Comparison of ENCODE assay signal across 12 cellular contexts in genomic region chr1:88774151-88774556, GRCh38.
DNase-seq lines count a peak whose midpoint lies in the region; ATAC-seq, FAIRE-seq and TF ChIP-seq lines count a peak whose summit lies in the region.
"Had no signal": no experiment of that assay in that cellular context is flagged by ENCODE, and none has a peak within 500 bp of the region (broad histone marks: within the 10 kb centered on the region; RNA-seq: fewer than 3 reads in every experiment).

No MANE protein-coding gene starts in this region.

- H3K36me3 Mint-ChIP-seq in activated T-helper 17 cell treated with anti-CD3 and anti-CD28 coated beads, Interleukin-2, amount 50 U/mL, for 72 hours (ENCODE audit: low read depth) = peaks cover 92% of the 10 kb centered on the region

- H3K4me1 ChIP-seq in keratinocyte (ENCODE audit: control insufficient read depth, extremely low read depth, insufficient read depth, low read length) = peaks cover 25% of the 10 kb centered on the region

- H3K36me3 ChIP-seq in keratinocyte (ENCODE audit: control insufficient read depth in 2 of 2, extremely low read depth in 1 of 2, insufficient read depth in 2 of 2, low read length in 2 of 2) = peaks cover 2 to 5% of the 10 kb centered on the region in 2 experiments

- FAIRE-seq in keratinocyte (lab: Jason Lieb, UNC) (peak; percentile 97), urothelium cell line (lab: Jason Lieb, UNC) (no peak)

- POLR2A ChIA-PET in GM10248 (lab: Yijun Ruan, JAX) = no interaction called here

- peak in 2 of 3 donors; percentile 7 to 27 for DNase-seq in stimulated activated CD4-positive, alpha-beta T cell treated with anti-CD3 and anti-CD28 coated beads, Interleukin-12 subunit alpha, Interleukin-12 subunit beta, amount 100 ng/mL, for 48 hours (ENCODE audit: low read depth in 2 of 3, low spot score in 1 of 3)
- DNase-seq in stimulated activated CD4-positive, alpha-beta T cell treated with anti-CD3 and anti-CD28 coated beads, Interleukin-12 subunit alpha, Interleukin-12 subunit beta, amount 100 ng/mL, for 4 hours = no peak
- DNase-seq in keratinocyte (ENCODE audit: low read depth, low spot score) = peak; percentile 91
- peak; percentile 40 for DNase-seq in urothelium cell line (ENCODE audit: low spot score)
- DNase-seq in G401 (ENCODE audit: low spot score) = no peak
- no peak for DNase-seq in GM10248 (ENCODE audit: extremely low spot score)
- no peak for DNase-seq in sciatic nerve (ENCODE audit: low spot score)
- DNase-seq: anterior cingulate cortex, C1 segment of cervical spinal cord, NCI-H1417 treated with DMSO at 0.1 percent for 48 hours, nucleus accumbens had no signal

- H3K4me3 Mint-ChIP-seq in activated T-helper 17 cell treated with anti-CD3 and anti-CD28 coated beads, Interleukin-2, amount 50 U/mL, for 72 hours = peak overlapping the region; percentile 21

- dilution Hi-C loops in keratinocyte (cut with MboI; ENCODE audit: extremely low pct_ligation_motif_present, low sequenced_read_pairs) = no loop called here

- H3K4me2 ChIP-seq in keratinocyte (ENCODE audit: control insufficient read depth, extremely low read depth, insufficient read depth, low read depth, low read length) = peak overlapping the region; percentile 63

- H3K4me1 Mint-ChIP-seq in activated T-helper 17 cell treated with anti-CD3 and anti-CD28 coated beads, Interleukin-2, amount 50 U/mL, for 72 hours = peaks cover 14% of the 10 kb centered on the region

- no peaks in the 10 kb centered on the region for H4K20me1 ChIP-seq in keratinocyte (ENCODE audit: control insufficient read depth, extremely low read depth, insufficient read depth, low read length)

- H3K9ac ChIP-seq in keratinocyte (ENCODE audit: control insufficient read depth, extremely low read depth, insufficient read depth, low read length) = peak overlapping the region; percentile 68

- TF ChIP-seq CTCF in keratinocyte (optimal IDR thresholded peaks at IDR 0.05 in 1 of 3, IDR thresholded peaks at IDR 0.05 in 1 of 3, conservative IDR thresholded peaks at IDR 0.05 in 1 of 3; ENCODE audit: extremely low read depth in 1 of 3, insufficient read depth in 2 of 3, low read length in 3 of 3) (no peak), GM10248 (IDR thresholded peaks at IDR 0.05; ENCODE audit: control extremely low read depth, extremely low read depth, low read depth, missing control alignments) (no peak)

- no peaks in the 10 kb centered on the region for H3K9me3 ChIP-seq in keratinocyte (ENCODE audit: control insufficient read depth, low read depth, low read length)

- H3K27ac ChIP-seq in keratinocyte (ENCODE audit: control insufficient read depth, insufficient read depth, low read length) = peak overlapping the region; percentile 96

- CTCF ChIA-PET in GM10248 (lab: Yijun Ruan, JAX) = interaction anchor here (1.3 kb wide), 1 partner anchor 10 kb away, joined by 3 read pairs; no protein-coding TSS in a partner anchor

- no peaks in the 10 kb centered on the region for H3K27me3 Mint-ChIP-seq in activated T-helper 17 cell treated with anti-CD3 and anti-CD28 coated beads, Interleukin-2, amount 50 U/mL, for 72 hours

- in situ Hi-C loops in G401 (cut with HindIII; ENCODE audit: low sequenced_read_pairs) = no loop called here

- H3K79me2 ChIP-seq in keratinocyte (ENCODE audit: control insufficient read depth, insufficient read depth, low read length) = peaks cover 2% of the 10 kb centered on the region

- H3K27ac Mint-ChIP-seq in activated T-helper 17 cell treated with anti-CD3 and anti-CD28 coated beads, Interleukin-2, amount 50 U/mL, for 72 hours = peak overlapping the region; percentile 81

- no peaks in the 10 kb centered on the region for H3K9me3 Mint-ChIP-seq in activated T-helper 17 cell treated with anti-CD3 and anti-CD28 coated beads, Interleukin-2, amount 50 U/mL, for 72 hours

- H3K9me1 ChIP-seq in keratinocyte (ENCODE audit: control insufficient read depth, extremely low read depth, insufficient read depth, low read length) = peaks cover 2% of the 10 kb centered on the region

- H3K4me3 ChIP-seq in keratinocyte (ENCODE audit: control insufficient read depth in 2 of 3, extremely low read depth in 1 of 3, insufficient read depth in 2 of 3, low read depth in 1 of 3, low read length in 3 of 3) = peak overlapping the region in 2 of 3 experiments; percentile 26 to 56

- intact Hi-C loops in sciatic nerve (cut with DNase I) = no loop called here

- no peaks in the 10 kb centered on the region for H3K27me3 ChIP-seq in keratinocyte (ENCODE audit: control insufficient read depth, extremely low read depth, insufficient read depth, low read length)

- peak; percentile 95 for ATAC-seq in activated T-helper 17 cell treated with anti-CD3 and anti-CD28 coated beads, Interleukin-2, amount 50 U/mL, for 72 hours (replicated peaks)
- no peak for ATAC-seq in sciatic nerve

- peak overlapping the region; percentile 49 for H2AFZ ChIP-seq in keratinocyte (ENCODE audit: control insufficient read depth, low read length)

Comparison
In these comparisons a context has a peak if more than half of its experiments do, and no peak if none do; other contexts are left out.
1. DNase-seq: peak in stimulated activated CD4-positive, alpha-beta T cell treated with anti-CD3 and anti-CD28 coated beads, Interleukin-12 subunit alpha, Interleukin-12 subunit beta, amount 100 ng/mL, for 48 hours (2 of 3), keratinocyte (single experiment) and urothelium cell line (single experiment); none in stimulated activated CD4-positive, alpha-beta T cell treated with anti-CD3 and anti-CD28 coated beads, Interleukin-12 subunit alpha, Interleukin-12 subunit beta, amount 100 ng/mL, for 4 hours (single experiment), G401 (single experiment), GM10248 (single experiment) and sciatic nerve (single experiment).